Comparison of ENCODE assay signal across 1 cellular context in the genomic region with DNA sequence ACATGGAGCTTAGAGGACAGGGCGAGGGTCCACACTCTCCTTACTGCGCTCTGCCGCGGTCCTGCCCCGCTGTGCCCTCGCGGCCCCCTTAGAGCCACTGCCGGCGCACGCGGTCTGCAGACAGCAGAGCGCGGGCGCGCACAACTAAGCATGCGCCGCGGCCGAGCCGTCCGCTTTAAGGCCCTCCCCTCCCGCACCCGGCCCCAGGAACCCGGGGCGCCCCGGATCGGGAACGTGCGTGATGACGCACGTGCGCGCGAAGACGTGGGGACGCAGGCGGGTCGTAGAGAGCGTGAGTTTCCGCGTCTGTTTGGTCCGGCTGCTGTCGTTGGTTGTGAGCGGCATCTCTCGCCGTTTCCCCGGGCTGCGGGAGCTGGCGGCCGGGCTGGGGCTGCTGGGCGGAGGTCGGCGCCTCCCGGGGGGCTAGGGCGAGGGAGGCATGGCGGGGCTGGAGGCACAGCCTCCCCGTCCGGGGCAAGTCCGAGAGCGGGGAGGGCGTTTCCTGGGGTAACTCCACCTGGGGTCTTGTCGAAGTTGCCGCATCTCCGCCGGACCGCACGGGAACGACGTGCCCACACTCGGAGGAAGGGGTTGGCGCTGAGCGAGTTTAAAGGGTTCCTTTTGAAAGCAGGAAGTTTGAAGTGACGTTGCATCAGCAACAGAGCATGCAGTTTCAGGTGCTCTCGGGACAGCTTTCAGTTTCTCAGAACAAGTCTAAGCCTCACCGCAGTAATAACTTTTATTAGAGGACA.
TF ChIP-seq lines count a peak whose summit lies in the region.

A gene with protein sequence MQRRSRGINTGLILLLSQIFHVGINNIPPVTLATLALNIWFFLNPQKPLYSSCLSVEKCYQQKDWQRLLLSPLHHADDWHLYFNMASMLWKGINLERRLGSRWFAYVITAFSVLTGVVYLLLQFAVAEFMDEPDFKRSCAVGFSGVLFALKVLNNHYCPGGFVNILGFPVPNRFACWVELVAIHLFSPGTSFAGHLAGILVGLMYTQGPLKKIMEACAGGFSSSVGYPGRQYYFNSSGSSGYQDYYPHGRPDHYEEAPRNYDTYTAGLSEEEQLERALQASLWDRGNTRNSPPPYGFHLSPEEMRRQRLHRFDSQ (plus strand): TSS at position 259 of the 752 bp plus-strand sequence. CDS start 28,640 bp downstream, outside the sequence.

TF ChIP-seq in HEK293, 187 proteins besides CTCF, POLR2A, EP300 and RAD21 (continued from another document and continues in another):
- TF ChIP-seq, protein P1, sequence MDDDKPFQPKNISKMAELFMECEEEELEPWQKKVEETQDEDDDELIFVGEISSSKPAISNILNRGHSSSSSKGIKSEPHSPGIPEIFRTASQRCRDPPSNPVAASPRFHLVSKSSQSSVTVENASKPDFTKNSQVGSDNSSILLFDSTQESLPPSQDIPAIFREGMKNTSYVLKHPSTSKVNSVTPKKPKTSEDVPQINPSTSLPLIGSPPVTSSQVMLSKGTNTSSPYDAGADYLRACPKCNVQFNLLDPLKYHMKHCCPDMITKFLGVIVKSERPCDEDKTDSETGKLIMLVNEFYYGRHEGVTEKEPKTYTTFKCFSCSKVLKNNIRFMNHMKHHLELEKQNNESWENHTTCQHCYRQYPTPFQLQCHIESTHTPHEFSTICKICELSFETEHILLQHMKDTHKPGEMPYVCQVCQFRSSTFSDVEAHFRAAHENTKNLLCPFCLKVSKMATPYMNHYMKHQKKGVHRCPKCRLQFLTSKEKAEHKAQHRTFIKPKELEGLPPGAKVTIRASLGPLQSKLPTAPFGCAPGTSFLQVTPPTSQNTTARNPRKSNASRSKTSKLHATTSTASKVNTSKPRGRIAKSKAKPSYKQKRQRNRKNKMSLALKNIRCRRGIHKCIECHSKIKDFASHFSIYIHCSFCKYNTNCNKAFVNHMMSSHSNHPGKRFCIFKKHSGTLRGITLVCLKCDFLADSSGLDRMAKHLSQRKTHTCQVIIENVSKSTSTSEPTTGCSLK (tag by site-specific recombination; IDR thresholded peaks at IDR 0.05) = no peak
- TF ChIP-seq, protein P2, sequence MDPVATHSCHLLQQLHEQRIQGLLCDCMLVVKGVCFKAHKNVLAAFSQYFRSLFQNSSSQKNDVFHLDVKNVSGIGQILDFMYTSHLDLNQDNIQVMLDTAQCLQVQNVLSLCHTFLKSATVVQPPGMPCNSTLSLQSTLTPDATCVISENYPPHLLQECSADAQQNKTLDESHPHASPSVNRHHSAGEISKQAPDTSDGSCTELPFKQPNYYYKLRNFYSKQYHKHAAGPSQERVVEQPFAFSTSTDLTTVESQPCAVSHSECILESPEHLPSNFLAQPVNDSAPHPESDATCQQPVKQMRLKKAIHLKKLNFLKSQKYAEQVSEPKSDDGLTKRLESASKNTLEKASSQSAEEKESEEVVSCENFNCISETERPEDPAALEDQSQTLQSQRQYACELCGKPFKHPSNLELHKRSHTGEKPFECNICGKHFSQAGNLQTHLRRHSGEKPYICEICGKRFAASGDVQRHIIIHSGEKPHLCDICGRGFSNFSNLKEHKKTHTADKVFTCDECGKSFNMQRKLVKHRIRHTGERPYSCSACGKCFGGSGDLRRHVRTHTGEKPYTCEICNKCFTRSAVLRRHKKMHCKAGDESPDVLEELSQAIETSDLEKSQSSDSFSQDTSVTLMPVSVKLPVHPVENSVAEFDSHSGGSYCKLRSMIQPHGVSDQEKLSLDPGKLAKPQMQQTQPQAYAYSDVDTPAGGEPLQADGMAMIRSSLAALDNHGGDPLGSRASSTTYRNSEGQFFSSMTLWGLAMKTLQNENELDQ (tag by site-specific recombination; IDR thresholded peaks at IDR 0.05; ENCODE audit: low read depth) = no peak
- TF ChIP-seq, protein P3, sequence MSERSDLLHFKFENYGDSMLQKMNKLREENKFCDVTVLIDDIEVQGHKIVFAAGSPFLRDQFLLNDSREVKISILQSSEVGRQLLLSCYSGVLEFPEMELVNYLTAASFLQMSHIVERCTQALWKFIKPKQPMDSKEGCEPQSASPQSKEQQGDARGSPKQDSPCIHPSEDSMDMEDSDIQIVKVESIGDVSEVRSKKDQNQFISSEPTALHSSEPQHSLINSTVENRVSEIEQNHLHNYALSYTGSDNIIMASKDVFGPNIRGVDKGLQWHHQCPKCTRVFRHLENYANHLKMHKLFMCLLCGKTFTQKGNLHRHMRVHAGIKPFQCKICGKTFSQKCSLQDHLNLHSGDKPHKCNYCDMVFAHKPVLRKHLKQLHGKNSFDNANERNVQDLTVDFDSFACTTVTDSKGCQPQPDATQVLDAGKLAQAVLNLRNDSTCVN (tag by site-specific recombination; optimal IDR thresholded peaks at IDR 0.05) = peak; percentile 95
- TF ChIP-seq ZNF830 (tag by site-specific recombination; IDR thresholded peaks at IDR 0.05; ENCODE audit: low read depth) (no peak), ZNF266 (tag by site-specific recombination; IDR thresholded peaks at IDR 0.05; ENCODE audit: low read depth) (no peak), ZNF214 (tag by site-specific recombination; IDR thresholded peaks at IDR 0.05; ENCODE audit: borderline replicate concordance) (no peak), ZNF76 (tag by site-specific recombination; IDR thresholded peaks at IDR 0.05; ENCODE audit: borderline replicate concordance, low read depth) (0 out of 2 replicates have a peak, but pooled peaks have one; percentile 21), ZNF626 (tag by site-specific recombination; IDR thresholded peaks at IDR 0.05) (no peak), SETDB1 (IDR thresholded peaks at IDR 0.05; ENCODE audit: insufficient read length, low read length) (peak; percentile 93), ZSCAN30 (tag by site-specific recombination; IDR thresholded peaks at IDR 0.05) (peak; percentile 53; the same call in 1 of the 2 replicates), ZNF677 (tag by site-specific recombination; IDR thresholded peaks at IDR 0.05) (no peak), ZNF596 (tag by site-specific recombination; IDR thresholded peaks at IDR 0.05) (no peak), YY1 (tag by site-specific recombination; IDR thresholded peaks at IDR 0.05) (no peak), GLIS1 (tag by site-specific recombination; IDR thresholded peaks at IDR 0.05) (no peak), ZNF169 (tag by site-specific recombination; IDR thresholded peaks at IDR 0.05) (no peak), ZNF776 (tag by site-specific recombination; IDR thresholded peaks at IDR 0.05; ENCODE audit: borderline replicate concordance) (no peak), ZNF274 (IDR thresholded peaks at IDR 0.05; ENCODE audit: low read length) (no peak), ZNF274 (tag by site-specific recombination; IDR thresholded peaks at IDR 0.05; ENCODE audit: borderline replicate concordance) (no peak), ZBTB17 (tag by site-specific recombination; IDR thresholded peaks at IDR 0.05) (peak; percentile 62), ZNF132 (tag by site-specific recombination; IDR thresholded peaks at IDR 0.05; ENCODE audit: borderline replicate concordance) (no peak), ZNF211 (tag by site-specific recombination; IDR thresholded peaks at IDR 0.05; ENCODE audit: low read depth) (no peak), ZNF121 (tag by site-specific recombination; IDR thresholded peaks at IDR 0.05) (no peak), GLIS2 (tag by site-specific recombination; IDR thresholded peaks at IDR 0.05) (peak; percentile 69), MZF1 (tag by site-specific recombination; IDR thresholded peaks at IDR 0.05; ENCODE audit: borderline replicate concordance) (no peak), ZNF19 (tag by site-specific recombination; IDR thresholded peaks at IDR 0.05; ENCODE audit: low read depth) (no peak), WT1 (tag by site-specific recombination; IDR thresholded peaks at IDR 0.05) (no peak), ZNF221 (tag by site-specific recombination; IDR thresholded peaks at IDR 0.05; ENCODE audit: borderline replicate concordance) (no peak), TCF7L2 (IDR thresholded peaks at IDR 0.05; ENCODE audit: borderline replicate concordance, low read depth, low read length) (no peak), ZNF521 (tag by site-specific recombination; IDR thresholded peaks at IDR 0.05) (no peak), ZNF555 (tag by site-specific recombination; conservative IDR thresholded peaks at IDR 0.05) (no peak), ZBTB48 (tag by site-specific recombination; IDR thresholded peaks at IDR 0.05) (peak; percentile 83; the same call in 1 of the 2 replicates), ZNF223 (tag by site-specific recombination; IDR thresholded peaks at IDR 0.05) (no peak), ZNF416 (tag by site-specific recombination; IDR thresholded peaks at IDR 0.05) (no peak), ZNF354C (tag by site-specific recombination; IDR thresholded peaks at IDR 0.05; ENCODE audit: borderline replicate concordance, low read depth) (no peak), ZBTB7A (tag by site-specific recombination; IDR thresholded peaks at IDR 0.05; ENCODE audit: low read depth) (no peak), ZNF514 (tag by site-specific recombination; IDR thresholded peaks at IDR 0.05) (no peak), ZNF837 (tag by site-specific recombination; IDR thresholded peaks at IDR 0.05) (no peak), ZBTB1 (tag by site-specific recombination; IDR thresholded peaks at IDR 0.05) (no peak), BCL11B (tag by site-specific recombination; IDR thresholded peaks at IDR 0.05; ENCODE audit: low read depth) (no peak)
- TF ChIP-seq, protein P4, sequence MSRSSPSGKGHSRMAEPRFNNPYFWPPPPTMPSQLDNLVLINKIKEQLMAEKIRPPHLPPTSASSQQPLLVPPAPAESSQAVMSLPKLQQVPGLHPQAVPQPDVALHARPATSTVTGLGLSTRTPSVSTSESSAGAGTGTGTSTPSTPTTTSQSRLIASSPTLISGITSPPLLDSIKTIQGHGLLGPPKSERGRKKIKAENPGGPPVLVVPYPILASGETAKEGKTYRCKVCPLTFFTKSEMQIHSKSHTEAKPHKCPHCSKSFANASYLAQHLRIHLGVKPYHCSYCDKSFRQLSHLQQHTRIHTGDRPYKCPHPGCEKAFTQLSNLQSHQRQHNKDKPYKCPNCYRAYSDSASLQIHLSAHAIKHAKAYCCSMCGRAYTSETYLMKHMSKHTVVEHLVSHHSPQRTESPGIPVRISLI (tag by site-specific recombination; IDR thresholded peaks at IDR 0.05) = no peak
- TF ChIP-seq, protein P5, sequence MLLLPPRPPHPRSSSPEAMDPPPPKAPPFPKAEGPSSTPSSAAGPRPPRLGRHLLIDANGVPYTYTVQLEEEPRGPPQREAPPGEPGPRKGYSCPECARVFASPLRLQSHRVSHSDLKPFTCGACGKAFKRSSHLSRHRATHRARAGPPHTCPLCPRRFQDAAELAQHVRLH (tag by site-specific recombination; IDR thresholded peaks at IDR 0.05) = no peak
- TF ChIP-seq, protein P6, sequence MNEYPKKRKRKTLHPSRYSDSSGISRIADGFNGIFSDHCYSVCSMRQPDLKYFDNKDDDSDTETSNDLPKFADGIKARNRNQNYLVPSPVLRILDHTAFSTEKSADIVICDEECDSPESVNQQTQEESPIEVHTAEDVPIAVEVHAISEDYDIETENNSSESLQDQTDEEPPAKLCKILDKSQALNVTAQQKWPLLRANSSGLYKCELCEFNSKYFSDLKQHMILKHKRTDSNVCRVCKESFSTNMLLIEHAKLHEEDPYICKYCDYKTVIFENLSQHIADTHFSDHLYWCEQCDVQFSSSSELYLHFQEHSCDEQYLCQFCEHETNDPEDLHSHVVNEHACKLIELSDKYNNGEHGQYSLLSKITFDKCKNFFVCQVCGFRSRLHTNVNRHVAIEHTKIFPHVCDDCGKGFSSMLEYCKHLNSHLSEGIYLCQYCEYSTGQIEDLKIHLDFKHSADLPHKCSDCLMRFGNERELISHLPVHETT (tag by site-specific recombination; IDR thresholded peaks at IDR 0.05) = no peak
- TF ChIP-seq, protein P7, sequence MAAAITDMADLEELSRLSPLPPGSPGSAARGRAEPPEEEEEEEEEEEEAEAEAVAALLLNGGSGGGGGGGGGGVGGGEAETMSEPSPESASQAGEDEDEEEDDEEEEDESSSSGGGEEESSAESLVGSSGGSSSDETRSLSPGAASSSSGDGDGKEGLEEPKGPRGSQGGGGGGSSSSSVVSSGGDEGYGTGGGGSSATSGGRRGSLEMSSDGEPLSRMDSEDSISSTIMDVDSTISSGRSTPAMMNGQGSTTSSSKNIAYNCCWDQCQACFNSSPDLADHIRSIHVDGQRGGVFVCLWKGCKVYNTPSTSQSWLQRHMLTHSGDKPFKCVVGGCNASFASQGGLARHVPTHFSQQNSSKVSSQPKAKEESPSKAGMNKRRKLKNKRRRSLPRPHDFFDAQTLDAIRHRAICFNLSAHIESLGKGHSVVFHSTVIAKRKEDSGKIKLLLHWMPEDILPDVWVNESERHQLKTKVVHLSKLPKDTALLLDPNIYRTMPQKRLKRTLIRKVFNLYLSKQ (tag by site-specific recombination; IDR thresholded peaks at IDR 0.05; ENCODE audit: borderline replicate concordance) = no peak
- TF ChIP-seq, protein P8, sequence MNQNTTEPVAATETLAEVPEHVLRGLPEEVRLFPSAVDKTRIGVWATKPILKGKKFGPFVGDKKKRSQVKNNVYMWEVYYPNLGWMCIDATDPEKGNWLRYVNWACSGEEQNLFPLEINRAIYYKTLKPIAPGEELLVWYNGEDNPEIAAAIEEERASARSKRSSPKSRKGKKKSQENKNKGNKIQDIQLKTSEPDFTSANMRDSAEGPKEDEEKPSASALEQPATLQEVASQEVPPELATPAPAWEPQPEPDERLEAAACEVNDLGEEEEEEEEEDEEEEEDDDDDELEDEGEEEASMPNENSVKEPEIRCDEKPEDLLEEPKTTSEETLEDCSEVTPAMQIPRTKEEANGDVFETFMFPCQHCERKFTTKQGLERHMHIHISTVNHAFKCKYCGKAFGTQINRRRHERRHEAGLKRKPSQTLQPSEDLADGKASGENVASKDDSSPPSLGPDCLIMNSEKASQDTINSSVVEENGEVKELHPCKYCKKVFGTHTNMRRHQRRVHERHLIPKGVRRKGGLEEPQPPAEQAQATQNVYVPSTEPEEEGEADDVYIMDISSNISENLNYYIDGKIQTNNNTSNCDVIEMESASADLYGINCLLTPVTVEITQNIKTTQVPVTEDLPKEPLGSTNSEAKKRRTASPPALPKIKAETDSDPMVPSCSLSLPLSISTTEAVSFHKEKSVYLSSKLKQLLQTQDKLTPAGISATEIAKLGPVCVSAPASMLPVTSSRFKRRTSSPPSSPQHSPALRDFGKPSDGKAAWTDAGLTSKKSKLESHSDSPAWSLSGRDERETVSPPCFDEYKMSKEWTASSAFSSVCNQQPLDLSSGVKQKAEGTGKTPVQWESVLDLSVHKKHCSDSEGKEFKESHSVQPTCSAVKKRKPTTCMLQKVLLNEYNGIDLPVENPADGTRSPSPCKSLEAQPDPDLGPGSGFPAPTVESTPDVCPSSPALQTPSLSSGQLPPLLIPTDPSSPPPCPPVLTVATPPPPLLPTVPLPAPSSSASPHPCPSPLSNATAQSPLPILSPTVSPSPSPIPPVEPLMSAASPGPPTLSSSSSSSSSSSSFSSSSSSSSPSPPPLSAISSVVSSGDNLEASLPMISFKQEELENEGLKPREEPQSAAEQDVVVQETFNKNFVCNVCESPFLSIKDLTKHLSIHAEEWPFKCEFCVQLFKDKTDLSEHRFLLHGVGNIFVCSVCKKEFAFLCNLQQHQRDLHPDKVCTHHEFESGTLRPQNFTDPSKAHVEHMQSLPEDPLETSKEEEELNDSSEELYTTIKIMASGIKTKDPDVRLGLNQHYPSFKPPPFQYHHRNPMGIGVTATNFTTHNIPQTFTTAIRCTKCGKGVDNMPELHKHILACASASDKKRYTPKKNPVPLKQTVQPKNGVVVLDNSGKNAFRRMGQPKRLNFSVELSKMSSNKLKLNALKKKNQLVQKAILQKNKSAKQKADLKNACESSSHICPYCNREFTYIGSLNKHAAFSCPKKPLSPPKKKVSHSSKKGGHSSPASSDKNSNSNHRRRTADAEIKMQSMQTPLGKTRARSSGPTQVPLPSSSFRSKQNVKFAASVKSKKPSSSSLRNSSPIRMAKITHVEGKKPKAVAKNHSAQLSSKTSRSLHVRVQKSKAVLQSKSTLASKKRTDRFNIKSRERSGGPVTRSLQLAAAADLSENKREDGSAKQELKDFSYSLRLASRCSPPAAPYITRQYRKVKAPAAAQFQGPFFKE (tag by site-specific recombination; IDR thresholded peaks at IDR 0.05; ENCODE audit: borderline replicate concordance) = no peak
